In genomic region chr11:119919656-119920055, GRCh38 we compare ENCODE assay signal across 27 cellular contexts.
"Had no signal": no experiment of that assay in that cellular context is flagged by ENCODE, and none has a peak within 500 bp of the region (broad histone marks: within the 10 kb centered on the region; RNA-seq: fewer than 3 reads in every experiment).

No MANE protein-coding gene starts in this region.

- H3K4me1 Mint-ChIP-seq: activated CD4-positive, alpha-beta memory T cell treated with anti-CD3 and anti-CD28 coated beads, Interleukin-2, amount 10 ng/mL, durations not matched to agents 7 days and 5 days; activated CD4-positive, alpha-beta T cell treated with anti-CD3 and anti-CD28 coated beads for 36 hours; activated naive CD4-positive, alpha-beta T cell treated with anti-CD3 and anti-CD28 coated beads, Interleukin-2, amount 10 ng/mL, durations not matched to agents 7 days and 5 days; activated naive CD8-positive, alpha-beta T cell treated with anti-CD3 and anti-CD28 coated beads for 36 hours; activated T-helper 17 cell treated with anti-CD3 and anti-CD28 coated beads, Interleukin-2, amount 50 U/mL, for 72 hours had no signal

- H3K27ac Mint-ChIP-seq: activated CD4-positive, alpha-beta memory T cell treated with anti-CD3 and anti-CD28 coated beads, Interleukin-2, amount 10 ng/mL, durations not matched to agents 7 days and 5 days; activated CD4-positive, alpha-beta T cell treated with anti-CD3 and anti-CD28 coated beads for 36 hours; activated naive CD4-positive, alpha-beta T cell treated with anti-CD3 and anti-CD28 coated beads, Interleukin-2, amount 10 ng/mL, durations not matched to agents 7 days and 5 days; activated naive CD8-positive, alpha-beta T cell treated with anti-CD3 and anti-CD28 coated beads for 36 hours; activated T-helper 17 cell treated with anti-CD3 and anti-CD28 coated beads, Interleukin-2, amount 50 U/mL, for 72 hours had no signal

- ATAC-seq: activated CD4-positive, alpha-beta T cell treated with anti-CD3 and anti-CD28 coated beads for 36 hours; activated T-helper 17 cell treated with anti-CD3 and anti-CD28 coated beads, Interleukin-2, amount 50 U/mL, for 72 hours had no signal

- DNase-seq: activated CD4-positive, alpha-beta memory T cell treated with anti-CD3 and anti-CD28 coated beads, Interleukin-2, amount 10 ng/mL, durations not matched to agents 7 days and 5 days; activated CD4-positive, alpha-beta T cell treated with anti-CD3 and anti-CD28 coated beads for 36 hours; activated CD4-positive, alpha-beta T cell treated with anti-CD3 and anti-CD28 coated beads, Interleukin-2, amount 50 U/mL, for 1 hour; activated gamma-delta T cell; activated naive CD4-positive, alpha-beta T cell treated with anti-CD3 and anti-CD28 coated beads, Interleukin-2, amount 10 ng/mL, durations not matched to agents 7 days and 5 days; activated naive CD8-positive, alpha-beta T cell treated with anti-CD3 and anti-CD28 coated beads for 36 hours; activated T-cell treated with anti-CD3 and anti-CD28 coated beads for 4 hours; activated T-cell treated with anti-CD3 and anti-CD28 coated beads, Interleukin-2, amount 50 U/mL, for 48 hours; brain microvascular endothelial cell; cerebellar nuclear complex; MG63; MV-4-11; NCI-H1105; NCI-H1436; NCI-H1694 treated with DMSO at 0.1 percent for 48 hours; NCI-H2029 treated with DMSO at 0.1 percent for 48 hours; NCI-H345; NCI-H510A treated with DMSO at 0.1 percent for 48 hours; NCI-H774; NK-92 treated with Interleukin-12 subunit alpha and Interleukin-12 subunit beta, amount 100 ng/mL, for 24 hours; Peyer's patch; Right ventricle myocardium superior; SJCRH30; SK-N-SH; T-helper 1 cell; WERI-Rb-1 had no signal

- H3K36me3 Mint-ChIP-seq: activated naive CD4-positive, alpha-beta T cell treated with anti-CD3 and anti-CD28 coated beads, Interleukin-2, amount 10 ng/mL, durations not matched to agents 7 days and 5 days; activated naive CD8-positive, alpha-beta T cell treated with anti-CD3 and anti-CD28 coated beads for 36 hours had no signal

- H3K4me3 Mint-ChIP-seq: activated CD4-positive, alpha-beta memory T cell treated with anti-CD3 and anti-CD28 coated beads, Interleukin-2, amount 10 ng/mL, durations not matched to agents 7 days and 5 days; activated CD4-positive, alpha-beta T cell treated with anti-CD3 and anti-CD28 coated beads for 36 hours; activated naive CD4-positive, alpha-beta T cell treated with anti-CD3 and anti-CD28 coated beads, Interleukin-2, amount 10 ng/mL, durations not matched to agents 7 days and 5 days; activated naive CD8-positive, alpha-beta T cell treated with anti-CD3 and anti-CD28 coated beads for 36 hours; activated T-helper 17 cell treated with anti-CD3 and anti-CD28 coated beads, Interleukin-2, amount 50 U/mL, for 72 hours had no signal
